Comparison of ENCODE assay signal across 1 cellular context in the genomic region with DNA sequence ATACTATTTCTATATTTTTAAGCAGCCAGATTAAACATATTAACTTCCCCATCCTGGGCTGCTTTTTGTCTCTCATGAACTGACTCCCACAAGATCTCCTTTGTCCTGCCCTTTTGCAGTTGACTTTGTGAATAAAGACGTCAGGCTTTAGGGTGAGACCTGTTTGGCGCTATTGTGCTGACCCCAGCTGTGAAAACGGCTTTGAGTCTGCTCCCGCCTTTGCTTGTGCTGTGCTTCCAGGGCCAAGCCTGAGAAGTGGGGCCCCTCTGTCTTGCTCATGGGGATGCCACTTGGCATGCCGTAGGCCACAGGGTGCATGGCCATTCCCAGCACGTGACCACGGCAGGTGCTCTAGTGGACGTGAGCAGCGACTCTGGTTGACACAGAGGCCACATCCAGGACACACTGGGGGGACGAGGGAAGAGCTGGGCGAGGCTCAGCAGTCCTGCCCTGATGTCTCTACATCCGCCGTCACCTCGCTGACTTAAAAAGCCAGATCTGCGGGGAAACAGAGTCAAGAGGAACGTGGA.
TF ChIP-seq lines count a peak whose summit lies in the region.

No MANE protein-coding gene starts in this region.

TF ChIP-seq in GM23338, 12 proteins besides CTCF, POLR2A, EP300 and RAD21 (continued from another document):
- TF ChIP-seq, protein P1, sequence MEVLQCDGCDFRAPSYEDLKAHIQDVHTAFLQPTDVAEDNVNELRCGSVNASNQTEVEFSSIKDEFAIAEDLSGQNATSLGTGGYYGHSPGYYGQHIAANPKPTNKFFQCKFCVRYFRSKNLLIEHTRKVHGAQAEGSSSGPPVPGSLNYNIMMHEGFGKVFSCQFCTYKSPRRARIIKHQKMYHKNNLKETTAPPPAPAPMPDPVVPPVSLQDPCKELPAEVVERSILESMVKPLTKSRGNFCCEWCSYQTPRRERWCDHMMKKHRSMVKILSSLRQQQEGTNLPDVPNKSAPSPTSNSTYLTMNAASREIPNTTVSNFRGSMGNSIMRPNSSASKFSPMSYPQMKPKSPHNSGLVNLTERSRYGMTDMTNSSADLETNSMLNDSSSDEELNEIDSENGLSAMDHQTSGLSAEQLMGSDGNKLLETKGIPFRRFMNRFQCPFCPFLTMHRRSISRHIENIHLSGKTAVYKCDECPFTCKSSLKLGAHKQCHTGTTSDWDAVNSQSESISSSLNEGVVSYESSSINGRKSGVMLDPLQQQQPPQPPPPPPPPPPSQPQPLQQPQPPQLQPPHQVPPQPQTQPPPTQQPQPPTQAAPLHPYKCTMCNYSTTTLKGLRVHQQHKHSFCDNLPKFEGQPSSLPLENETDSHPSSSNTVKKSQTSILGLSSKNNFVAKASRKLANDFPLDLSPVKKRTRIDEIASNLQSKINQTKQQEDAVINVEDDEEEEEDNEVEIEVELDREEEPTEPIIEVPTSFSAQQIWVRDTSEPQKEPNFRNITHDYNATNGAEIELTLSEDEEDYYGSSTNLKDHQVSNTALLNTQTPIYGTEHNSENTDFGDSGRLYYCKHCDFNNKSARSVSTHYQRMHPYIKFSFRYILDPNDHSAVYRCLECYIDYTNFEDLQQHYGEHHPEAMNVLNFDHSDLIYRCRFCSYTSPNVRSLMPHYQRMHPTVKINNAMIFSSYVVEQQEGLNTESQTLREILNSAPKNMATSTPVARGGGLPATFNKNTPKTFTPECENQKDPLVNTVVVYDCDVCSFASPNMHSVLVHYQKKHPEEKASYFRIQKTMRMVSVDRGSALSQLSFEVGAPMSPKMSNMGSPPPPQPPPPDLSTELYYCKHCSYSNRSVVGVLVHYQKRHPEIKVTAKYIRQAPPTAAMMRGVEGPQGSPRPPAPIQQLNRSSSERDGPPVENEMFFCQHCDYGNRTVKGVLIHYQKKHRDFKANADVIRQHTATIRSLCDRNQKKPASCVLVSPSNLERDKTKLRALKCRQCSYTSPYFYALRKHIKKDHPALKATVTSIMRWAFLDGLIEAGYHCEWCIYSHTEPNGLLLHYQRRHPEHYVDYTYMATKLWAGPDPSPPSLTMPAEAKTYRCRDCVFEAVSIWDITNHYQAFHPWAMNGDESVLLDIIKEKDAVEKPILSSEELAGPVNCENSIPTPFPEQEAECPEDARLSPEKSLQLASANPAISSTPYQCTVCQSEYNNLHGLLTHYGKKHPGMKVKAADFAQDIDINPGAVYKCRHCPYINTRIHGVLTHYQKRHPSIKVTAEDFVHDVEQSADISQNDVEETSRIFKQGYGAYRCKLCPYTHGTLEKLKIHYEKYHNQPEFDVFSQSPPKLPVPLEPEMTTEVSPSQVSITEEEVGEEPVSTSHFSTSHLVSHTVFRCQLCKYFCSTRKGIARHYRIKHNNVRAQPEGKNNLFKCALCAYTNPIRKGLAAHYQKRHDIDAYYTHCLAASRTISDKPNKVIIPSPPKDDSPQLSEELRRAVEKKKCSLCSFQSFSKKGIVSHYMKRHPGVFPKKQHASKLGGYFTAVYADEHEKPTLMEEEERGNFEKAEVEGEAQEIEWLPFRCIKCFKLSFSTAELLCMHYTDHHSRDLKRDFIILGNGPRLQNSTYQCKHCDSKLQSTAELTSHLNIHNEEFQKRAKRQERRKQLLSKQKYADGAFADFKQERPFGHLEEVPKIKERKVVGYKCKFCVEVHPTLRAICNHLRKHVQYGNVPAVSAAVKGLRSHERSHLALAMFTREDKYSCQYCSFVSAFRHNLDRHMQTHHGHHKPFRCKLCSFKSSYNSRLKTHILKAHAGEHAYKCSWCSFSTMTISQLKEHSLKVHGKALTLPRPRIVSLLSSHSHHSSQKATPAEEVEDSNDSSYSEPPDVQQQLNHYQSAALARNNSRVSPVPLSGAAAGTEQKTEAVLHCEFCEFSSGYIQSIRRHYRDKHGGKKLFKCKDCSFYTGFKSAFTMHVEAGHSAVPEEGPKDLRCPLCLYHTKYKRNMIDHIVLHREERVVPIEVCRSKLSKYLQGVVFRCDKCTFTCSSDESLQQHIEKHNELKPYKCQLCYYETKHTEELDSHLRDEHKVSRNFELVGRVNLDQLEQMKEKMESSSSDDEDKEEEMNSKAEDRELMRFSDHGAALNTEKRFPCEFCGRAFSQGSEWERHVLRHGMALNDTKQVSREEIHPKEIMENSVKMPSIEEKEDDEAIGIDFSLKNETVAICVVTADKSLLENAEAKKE (CRISPR knock-in tag; IDR thresholded peaks at IDR 0.05): no peak
